In the genomic region with DNA sequence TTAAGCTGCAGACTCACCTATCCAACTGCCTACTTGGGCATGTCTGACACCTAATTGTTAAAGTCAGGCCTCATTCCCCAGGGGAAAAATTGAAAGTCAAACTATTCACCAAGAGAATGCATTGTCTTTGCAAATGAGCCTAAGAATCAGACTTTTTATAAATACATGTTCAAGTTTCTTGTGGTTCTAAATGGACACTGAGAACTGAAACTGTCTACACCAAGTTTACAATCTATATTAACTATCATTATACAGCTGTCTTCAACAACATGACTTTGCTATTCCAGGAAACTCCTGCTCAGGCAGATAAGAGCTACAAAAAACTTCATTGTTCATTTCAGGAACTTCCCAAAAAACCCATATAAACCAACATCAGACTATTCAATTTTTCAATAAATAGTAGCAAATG, we compare ENCODE assay signal across 10 cellular contexts. TPM values are rescaled to one million over a fixed set of nuclear protein-coding genes. Genes with fewer than 3 reads are reported as not detected.
DNase-seq lines count a peak whose midpoint lies in the region; ATAC-seq and TF ChIP-seq lines count a peak whose summit lies in the region.
"Had no signal": no experiment of that assay in that cellular context is flagged by ENCODE, and none has a peak within 500 bp of the region (broad histone marks: within the 10 kb centered on the region; RNA-seq: fewer than 3 reads in every experiment).

No MANE protein-coding gene starts in this region.

- peak overlapping the region; percentile 99 for H3K27ac Mint-ChIP-seq in activated T-cell treated with anti-CD3 and anti-CD28 coated beads, Interleukin-2, amount 50 U/mL, for 72 hours
- H3K27ac Mint-ChIP-seq in activated naive CD8-positive, alpha-beta T cell, result peak overlapping the region; percentile 96

- H3K27me3 ChIP-seq in spleen (replicated peaks in 1 of 7), result no peaks in the 10 kb centered on the region

- TF ChIP-seq POLR2A in spleen (IDR thresholded peaks at IDR 0.05), result no peak

- H3K27ac ChIP-seq in spleen, result peak overlapping the region in 7 of 8 donors; percentile 24 to 73 (median 62)

- no peak for TF ChIP-seq CTCF in spleen (IDR thresholded peaks at IDR 0.05 in 8 of 11, conservative IDR thresholded peaks at IDR 0.05 in 3 of 11)

- no peak for DNase-seq in activated T-cell treated with anti-CD3 and anti-CD28 coated beads, Interleukin-2, amount 50 U/mL, for 72 hours
- DNase-seq in activated T-cell treated with anti-CD3 and anti-CD28 coated beads, Interleukin-2, amount 50 U/mL, for 1 hour, result no peak
- DNase-seq in spleen (no peak), AG08395 (ENCODE audit: low spot score) (no peak), SIG-M5 treated with dmso at 0.1 percent for 504 hours (lab: John Stamatoyannopoulos, UW; ENCODE audit: unreplicated experiment) (no peak)
- DNase-seq: activated CD4-positive, alpha-beta T cell treated with anti-CD3 and anti-CD28 coated beads, Interleukin-2, amount 50 U/mL, for 4 hours; NCI-H2029 treated with DMSO at 0.1 percent for 48 hours had no signal

- no peaks in the 10 kb centered on the region for H3K36me3 ChIP-seq in spleen

- H3K4me3 Mint-ChIP-seq in activated T-cell treated with anti-CD3 and anti-CD28 coated beads, Interleukin-2, amount 50 U/mL, for 72 hours, result peak overlapping the region in 1 of 2 donors; percentile 88
- H3K4me3 Mint-ChIP-seq in activated naive CD8-positive, alpha-beta T cell, result peak overlapping the region; percentile 22

- H3K4me1 ChIP-seq in spleen, result peaks cover 28 to 97% (median 79%) of the 10 kb centered on the region in 6 donors

- no peaks in the 10 kb centered on the region for H3K9me3 Mint-ChIP-seq in activated T-cell treated with anti-CD3 and anti-CD28 coated beads, Interleukin-2, amount 50 U/mL, for 72 hours
- H3K9me3 Mint-ChIP-seq in activated naive CD8-positive, alpha-beta T cell (ENCODE audit: low read depth), result peaks cover 6% of the 10 kb centered on the region

- intact Hi-C loops in spleen (cut with DNase I; ENCODE audit: low total_unique reads), result no loop called here

- H3K4me3 ChIP-seq in spleen, result no peak overlapping the region

- H3K27me3 Mint-ChIP-seq in activated T-cell treated with anti-CD3 and anti-CD28 coated beads, Interleukin-2, amount 50 U/mL, for 72 hours (ENCODE audit: low read depth), result no peaks in the 10 kb centered on the region
- H3K27me3 Mint-ChIP-seq in activated naive CD8-positive, alpha-beta T cell, result no peaks in the 10 kb centered on the region

- no peak for ATAC-seq in activated T-cell treated with anti-CD3 and anti-CD28 coated beads, Interleukin-2, amount 50 U/mL, for 72 hours (replicated peaks in 1 of 2)
- ATAC-seq in HG02981 (IDR thresholded peaks at IDR 0.05; ENCODE audit: unreplicated experiment) (peak; percentile 69), HG03097 (IDR thresholded peaks at IDR 0.05; ENCODE audit: low FRiP score, unreplicated experiment) (no peak)

- H3K36me3 Mint-ChIP-seq in activated T-cell treated with anti-CD3 and anti-CD28 coated beads, Interleukin-2, amount 50 U/mL, for 72 hours (ENCODE audit: insufficient read depth in 2 of 2), result peaks cover 1 to 4% of the 10 kb centered on the region in 2 donors
- H3K36me3 Mint-ChIP-seq in activated naive CD8-positive, alpha-beta T cell, result peaks cover 5% of the 10 kb centered on the region

- H3K4me1 Mint-ChIP-seq in activated T-cell treated with anti-CD3 and anti-CD28 coated beads, Interleukin-2, amount 50 U/mL, for 72 hours (ENCODE audit: low read depth), result peaks cover 85% of the 10 kb centered on the region
- H3K4me1 Mint-ChIP-seq in activated naive CD8-positive, alpha-beta T cell (ENCODE audit: low read depth), result peaks cover 82% of the 10 kb centered on the region

- peaks cover 0 to 7% (median 0%) of the 10 kb centered on the region in 8 donors for H3K9me3 ChIP-seq in spleen

RNA-seq across cellular contexts. Expression of gene CDK17, which starts 24.4 kb away (rescaled TPM):
- total RNA-seq in activated T-cell treated with anti-CD3 and anti-CD28 coated beads, Interleukin-2, amount 50 U/mL, for 72 hours, result 10 to 100 TPM; 54.4 to 61.9 TPM
- total RNA-seq in spleen, result 100 to 1,000 TPM in 1 of 7 donors, 10 to 100 TPM in 6; 56.6 to 108 (median 71.6) TPM
- 10 to 100 TPM; 12.9 to 18.0 (median 15.8) TPM for polyA plus RNA-seq in spleen
